Comparison of ENCODE assay signal across 20 cellular contexts in the genomic region with DNA sequence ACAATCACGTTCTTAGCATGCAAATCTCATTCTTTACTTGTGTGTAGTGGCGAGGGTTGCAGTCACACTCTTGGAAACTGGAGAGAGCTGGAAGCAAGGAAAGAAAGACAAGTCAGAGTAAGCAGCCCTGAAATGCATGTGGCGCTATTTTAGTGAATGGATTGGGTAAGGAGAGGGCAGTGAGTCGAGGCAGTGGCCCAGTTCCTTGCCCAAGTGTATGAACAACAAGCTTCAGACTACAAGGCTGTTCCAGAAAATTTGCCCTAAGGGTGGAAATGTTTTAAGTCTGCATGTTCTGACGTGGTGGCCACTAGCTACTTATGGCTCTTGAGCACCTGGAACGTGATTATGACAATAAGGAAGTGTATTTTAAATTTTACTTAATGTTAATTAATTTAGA. TPM values are rescaled to one million over a fixed set of nuclear protein-coding genes. Genes with fewer than 3 reads are reported as not detected.
DNase-seq lines count a peak whose midpoint lies in the region; TF ChIP-seq lines count a peak whose summit lies in the region.
"Had no signal": no experiment of that assay in that cellular context is flagged by ENCODE, and none has a peak within 500 bp of the region (broad histone marks: within the 10 kb centered on the region; RNA-seq: fewer than 3 reads in every experiment).

No MANE protein-coding gene starts in this region.

- TF ChIP-seq POLR2A in suprapubic skin (IDR thresholded peaks at IDR 0.05), result no peak

- H3K27ac Mint-ChIP-seq in mesothelial cell of epicardium, result peak overlapping the region; percentile 25
- H3K27ac Mint-ChIP-seq: CD4-positive, CD25-positive, alpha-beta regulatory T cell had no signal

- DNase-seq in SJCRH30 (no peak), epithelial cell of proximal tubule (ENCODE audit: low read depth) (peak; percentile 1), mesothelial cell of epicardium (ENCODE audit: low spot score in 2 of 2, unreplicated experiment in 2 of 2) (no peak), suprapubic skin (ENCODE audit: low spot score in 2 of 2) (no peak), DMS53 treated with DMSO at 0.1 percent for 48 hours (lab: John Stamatoyannopoulos, UW; ENCODE audit: unreplicated experiment) (no peak), kidney glomerular epithelial cell (lab: John Stamatoyannopoulos, UW) (no peak)
- no peak for DNase-seq in stimulated activated CD4-positive, alpha-beta T cell treated with anti-CD3 and anti-CD28 coated beads, Interleukin-4, amount 100 ng/mL, for 1 hour
- DNase-seq in stimulated activated CD4-positive, alpha-beta T cell treated with anti-CD3 and anti-CD28 coated beads, Interleukin-4, amount 100 ng/mL, for 4 hours, result no peak
- DNase-seq: CD4-positive, CD25-positive, alpha-beta regulatory T cell; DMS 273 treated with DMSO at 0.1 percent for 48 hours; KG1; MV-4-11; NCI-H1105 treated with DMSO at 0.1 percent for 48 hours; NCI-H1694; NCI-H2081; NCI-H2171; NCI-H345; NCI-H524; Right ventricle myocardium superior had no signal

- H3K36me3 Mint-ChIP-seq in mesothelial cell of epicardium, result no peaks in the 10 kb centered on the region
- H3K36me3 Mint-ChIP-seq: CD4-positive, CD25-positive, alpha-beta regulatory T cell had no signal

- H3K4me3 Mint-ChIP-seq in mesothelial cell of epicardium, result no peak overlapping the region
- H3K4me3 Mint-ChIP-seq: CD4-positive, CD25-positive, alpha-beta regulatory T cell had no signal

- no peaks in the 10 kb centered on the region for H3K36me3 ChIP-seq in SJCRH30
- no peaks in the 10 kb centered on the region for H3K36me3 ChIP-seq in suprapubic skin

- peaks cover 23% of the 10 kb centered on the region for H3K4me1 Mint-ChIP-seq in mesothelial cell of epicardium
- H3K4me1 Mint-ChIP-seq: CD4-positive, CD25-positive, alpha-beta regulatory T cell had no signal

- H3K27me3 ChIP-seq in SJCRH30 (no peaks in the 10 kb centered on the region), suprapubic skin (no peaks in the 10 kb centered on the region)

- TF ChIP-seq CTCF in epithelial cell of proximal tubule (conservative IDR thresholded peaks at IDR 0.05; ENCODE audit: low read depth, low read length) (no peak), mesothelial cell of epicardium (IDR thresholded peaks at IDR 0.05; ENCODE audit: unreplicated experiment) (no peak), suprapubic skin (IDR thresholded peaks at IDR 0.05) (no peak)

- TF ChIP-seq EP300 in suprapubic skin (IDR thresholded peaks at IDR 0.05), result no peak

- H3K4me1 ChIP-seq in SJCRH30 (peaks cover 30% of the 10 kb centered on the region), suprapubic skin (peaks cover 35% of the 10 kb centered on the region)

- H3K27ac ChIP-seq in SJCRH30 (peak overlapping the region; percentile 73), suprapubic skin (peak overlapping the region; percentile 78)

- no peaks in the 10 kb centered on the region for H3K27me3 Mint-ChIP-seq in mesothelial cell of epicardium (ENCODE audit: low read depth)

- H3K9me3 ChIP-seq in SJCRH30 (replicated peaks) (no peaks in the 10 kb centered on the region), suprapubic skin (no peaks in the 10 kb centered on the region)

- WGBS in suprapubic skin, result 42% methylated on average over 6 of the region's 6 CpGs

- no peaks in the 10 kb centered on the region for H3K9me3 Mint-ChIP-seq in mesothelial cell of epicardium

- no peak overlapping the region for H3K4me3 ChIP-seq in SJCRH30
- H3K4me3 ChIP-seq in epithelial cell of proximal tubule (ENCODE audit: low read depth, low read length), result no peak overlapping the region
- H3K4me3 ChIP-seq in suprapubic skin, result no peak overlapping the region

RNA-seq across cellular contexts. Expression of a gene that starts 59.4 kb away (rescaled TPM):
- total RNA-seq in SJCRH30 (2014; rRNA removed; shearing (Covaris generic)), result 6.3 and 8.1 TPM in 2 replicates
- total RNA-seq in epithelial cell of proximal tubule (33.0 and 53.0 TPM in 2 replicates), mesothelial cell of epicardium (6.2 to 7.5 TPM (median 6.8 TPM) in 3 replicates), suprapubic skin (10 to 100 TPM; 31.6 to 64.0 (median 38.7) TPM)
- total RNA-seq: OCI-LY7 had no signal
